Comparison of ENCODE assay signal across 3 cellular contexts in genomic region chr5:80934751-80935150, GRCh38.
A peak's percentile ranks its signal among the peaks of the same experiment; 100 is the strongest.
TF ChIP-seq lines count a peak whose summit lies in the region.

No MANE protein-coding gene starts in this region.

TF ChIP-seq in HepG2, 621 proteins besides CTCF, POLR2A, EP300 and RAD21 (continues in another document):
- TF ChIP-seq ZNF691 (CRISPR knock-in tag; IDR thresholded peaks at IDR 0.05; ENCODE audit: borderline replicate concordance, low read depth) (no peak), MAZ (IDR thresholded peaks at IDR 0.05; ENCODE audit: borderline replicate concordance, low read depth, low read length) (no peak), MAZ (CRISPR knock-in tag; IDR thresholded peaks at IDR 0.05; ENCODE audit: low read depth) (no peak), ZNF292 (CRISPR knock-in tag; IDR thresholded peaks at IDR 0.05; ENCODE audit: borderline replicate concordance, low read depth) (0 out of 2 replicates have a peak, but pooled peaks have one; percentile 24), CEBPZ (IDR thresholded peaks at IDR 0.05; ENCODE audit: low read length) (no peak), GATAD2A (CRISPR knock-in tag; IDR thresholded peaks at IDR 0.05) (no peak), ZNF329 (CRISPR knock-in tag; IDR thresholded peaks at IDR 0.05; ENCODE audit: low read depth) (no peak), TCF7L2 (IDR thresholded peaks at IDR 0.05; ENCODE audit: low read depth, low read length) (no peak), KAT8 (CRISPR knock-in tag; IDR thresholded peaks at IDR 0.05) (no peak), SMAD9 (CRISPR knock-in tag; IDR thresholded peaks at IDR 0.05) (no peak), U2AF2 (IDR thresholded peaks at IDR 0.05; ENCODE audit: low read depth, low read length) (no peak), DBP (CRISPR knock-in tag; IDR thresholded peaks at IDR 0.05; ENCODE audit: not compliant biosample characterization) (no peak), ZNF556 (CRISPR knock-in tag; IDR thresholded peaks at IDR 0.05; ENCODE audit: borderline replicate concordance) (no peak), TBX2 (CRISPR knock-in tag; IDR thresholded peaks at IDR 0.05; ENCODE audit: borderline replicate concordance) (no peak), ZSCAN31 (CRISPR knock-in tag; IDR thresholded peaks at IDR 0.05; ENCODE audit: low read depth) (no peak), RARG (CRISPR knock-in tag; IDR thresholded peaks at IDR 0.05; ENCODE audit: low read depth) (no peak), STAG1 (CRISPR knock-in tag; IDR thresholded peaks at IDR 0.05) (peak; percentile 91), FOXC1 (CRISPR knock-in tag; IDR thresholded peaks at IDR 0.05; ENCODE audit: borderline replicate concordance) (no peak), HHEX (CRISPR knock-in tag; IDR thresholded peaks at IDR 0.05) (no peak)

TF ChIP-seq in WTC11, 78 proteins besides CTCF, POLR2A, EP300 and RAD21 (continued from another document):
- no peak for TF ChIP-seq ZSCAN18 (CRISPR knock-in tag; IDR thresholded peaks at IDR 0.05)
- no peak for TF ChIP-seq PRDM15 (CRISPR knock-in tag; IDR thresholded peaks at IDR 0.05)
- no peak for TF ChIP-seq OVOL2 (CRISPR knock-in tag; IDR thresholded peaks at IDR 0.05; ENCODE audit: borderline replicate concordance)
- TF ChIP-seq HMGA2 (CRISPR knock-in tag; IDR thresholded peaks at IDR 0.05), result no peak

TF ChIP-seq in HEK293T, 16 proteins besides CTCF, POLR2A, EP300 and RAD21 (continued from another document):
- TF ChIP-seq PKNOX1 (IDR thresholded peaks at IDR 0.05) (no peak), FOXM1 (IDR thresholded peaks at IDR 0.05; ENCODE audit: borderline replicate concordance) (no peak), CTBP1 (IDR thresholded peaks at IDR 0.05; ENCODE audit: borderline replicate concordance) (no peak), TARDBP (IDR thresholded peaks at IDR 0.05) (no peak), LEF1 (IDR thresholded peaks at IDR 0.05; ENCODE audit: borderline replicate concordance) (no peak), HDGF (IDR thresholded peaks at IDR 0.05; ENCODE audit: borderline replicate concordance) (no peak), FOXA1 (IDR thresholded peaks at IDR 0.05) (no peak), BHLHE40 (IDR thresholded peaks at IDR 0.05; ENCODE audit: borderline replicate concordance) (no peak), SP1 (IDR thresholded peaks at IDR 0.05) (no peak), ELF4 (IDR thresholded peaks at IDR 0.05) (no peak), NFRKB (IDR thresholded peaks at IDR 0.05) (no peak), FOXK2 (IDR thresholded peaks at IDR 0.05) (no peak), L3MBTL2 (conservative IDR thresholded peaks at IDR 0.05) (no peak), ARNT (IDR thresholded peaks at IDR 0.05) (no peak), SUZ12 (IDR thresholded peaks at IDR 0.05) (no peak)
